In the genomic region with DNA sequence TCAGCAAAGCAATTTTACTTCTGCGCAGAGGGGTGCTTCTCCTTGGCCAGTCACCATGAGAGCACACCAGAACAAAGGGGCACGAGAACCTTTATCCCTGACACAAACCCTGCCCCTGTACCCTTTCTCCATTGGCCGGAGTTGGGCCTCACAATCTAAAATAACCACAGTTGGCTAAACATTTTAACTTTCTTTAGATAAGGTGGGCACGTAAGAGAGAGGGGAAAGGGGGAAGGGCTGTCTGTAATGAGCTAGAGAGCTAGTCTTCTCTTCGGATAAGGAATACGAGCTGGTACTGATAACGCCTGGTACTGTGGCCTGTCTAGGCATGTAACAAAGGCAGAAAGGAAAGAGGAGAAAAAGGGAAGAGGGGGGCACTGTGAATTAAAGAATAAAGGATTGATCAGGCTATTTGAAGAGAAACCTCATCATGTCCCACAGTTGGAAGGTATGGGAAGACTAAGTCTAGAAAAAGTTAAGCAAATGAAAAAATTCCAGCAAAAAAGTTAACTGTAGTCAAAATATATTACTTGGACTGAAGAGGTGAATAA, we compare ENCODE assay signal across 12 cellular contexts. TPM values are rescaled to one million over a fixed set of nuclear protein-coding genes. Genes with fewer than 3 reads are reported as not detected.
A peak's percentile ranks its signal among the peaks of the same experiment; 100 is the strongest.
DNase-seq lines count a peak whose midpoint lies in the region; ATAC-seq, FAIRE-seq and TF ChIP-seq lines count a peak whose summit lies in the region.
"Had no signal": no experiment of that assay in that cellular context is flagged by ENCODE, and none has a peak within 500 bp of the region (broad histone marks: within the 10 kb centered on the region; RNA-seq: fewer than 3 reads in every experiment).

No MANE protein-coding gene starts in this region.

- no peaks in the 10 kb centered on the region for H3K27me3 ChIP-seq in K562 (ENCODE audit: control insufficient read depth in 2 of 2, insufficient read depth in 2 of 2, low read length in 2 of 2)
- no peaks in the 10 kb centered on the region for H3K27me3 ChIP-seq in smooth muscle cell (ENCODE audit: low read depth)

- 3% methylated on average over 7 of the region's 7 CpGs for WGBS in K562 (ENCODE audit: insufficient coverage, low coverage, missing lambda C conversion rate)
- 27% methylated on average over 7 of the region's 7 CpGs for WGBS in smooth muscle cell (ENCODE audit: low lambda C conversion rate)

- peak overlapping the region; percentile 29 to 100; a peak in 3 of 4 replicates for H3K9ac ChIP-seq in K562 (ENCODE audit: insufficient read depth in 1 of 2, low read depth in 2 of 2, low read length in 2 of 2)
- peak overlapping the region; percentile 20 for H3K9ac ChIP-seq in smooth muscle cell (ENCODE audit: low read depth)

- POLR2A ChIA-PET in OCI-LY7 (lab: Charles Lee), result interaction anchor here (0.5 to 2.4 kb wide), 3 partner anchors 14 to 248 kb away, joined by 3 to 6 read pairs (median 4); partner anchors contain the start of gene CENPP
- POLR2A ChIA-PET in K562 (lab: Yijun Ruan, JAX), result interaction anchor here (0.9 to 4.0 kb wide), 8 partner anchors 11 to 151 kb away, joined by 3 to 38 read pairs (median 4); partner anchors contain the start of genes CENPP and NOL8

- H3K27ac Mint-ChIP-seq in activated T-cell treated with anti-CD3 and anti-CD28 coated beads, Interleukin-2, amount 50 U/mL, for 24 hours, result peak overlapping the region; percentile 79

- TF ChIP-seq CTCF in OCI-LY7 (conservative IDR thresholded peaks at IDR 0.05; ENCODE audit: low read length), result no peak
- TF ChIP-seq CTCF in K562 (IDR thresholded peaks at IDR 0.05 in 2 of 3, conservative IDR thresholded peaks at IDR 0.05 in 1 of 3; ENCODE audit: insufficient read depth in 2 of 3, low read depth in 1 of 3, low read length in 3 of 3), result no peak
- no peak for TF ChIP-seq CTCF in smooth muscle cell (IDR thresholded peaks at IDR 0.05; ENCODE audit: borderline replicate concordance, insufficient read depth, poor library complexity, severe bottlenecking)

- peak; percentile 73 for FAIRE-seq in K562 (lab: Jason Lieb, UNC)

- in situ Hi-C loops in K562 (cut with MboI), result no loop called here

- H2AFZ ChIP-seq in OCI-LY7 (ENCODE audit: low read length) (no peak overlapping the region), K562 (ENCODE audit: low read depth, low read length) (peak overlapping the region; percentile 68), smooth muscle cell (ENCODE audit: low read depth) (peak overlapping the region; percentile 78)

- H3K27me3 Mint-ChIP-seq in activated T-cell treated with anti-CD3 and anti-CD28 coated beads, Interleukin-2, amount 50 U/mL, for 24 hours, result no peaks in the 10 kb centered on the region

- H3K4me2 ChIP-seq in OCI-LY7 (ENCODE audit: low read length) (peak overlapping the region; percentile 92), K562 (ENCODE audit: insufficient read depth, low read length) (peak overlapping the region; percentile 100), smooth muscle cell (peak overlapping the region; percentile 88)

- peak; percentile 67 for TF ChIP-seq POLR2A in K562 (conservative IDR thresholded peaks at IDR 0.05)

- peaks cover 62% of the 10 kb centered on the region for H3K4me1 Mint-ChIP-seq in activated T-cell treated with anti-CD3 and anti-CD28 coated beads, Interleukin-2, amount 50 U/mL, for 24 hours (ENCODE audit: low read depth)

- H3K9me3 ChIP-seq in OCI-LY7 (ENCODE audit: low read length) (no peaks in the 10 kb centered on the region), K562 (replicated peaks; ENCODE audit: control insufficient read depth, insufficient read depth, low read depth, low read length) (no peaks in the 10 kb centered on the region), smooth muscle cell (replicated peaks; ENCODE audit: low read depth) (no peaks in the 10 kb centered on the region)

- BruUV-seq in OCI-LY7 (replicated peaks; lab: Mats Ljungman, UMichigan) (no TSS peak), K562 (replicated peaks; lab: Mats Ljungman, UMichigan) (no TSS peak)

- peaks cover 89% of the 10 kb centered on the region for H3K36me3 Mint-ChIP-seq in activated T-cell treated with anti-CD3 and anti-CD28 coated beads, Interleukin-2, amount 50 U/mL, for 24 hours (ENCODE audit: low read depth)

- peak overlapping the region; percentile 96 for H3K4me3 Mint-ChIP-seq in activated T-cell treated with anti-CD3 and anti-CD28 coated beads, Interleukin-2, amount 50 U/mL, for 24 hours

- peaks cover 68% of the 10 kb centered on the region for H3K36me3 ChIP-seq in OCI-LY7 (ENCODE audit: insufficient read depth, low read length)
- peaks cover 69% of the 10 kb centered on the region for H3K36me3 ChIP-seq in K562 (ENCODE audit: control insufficient read depth, insufficient read depth, low read length)
- H3K36me3 ChIP-seq in smooth muscle cell (ENCODE audit: low read depth), result peaks cover 24% of the 10 kb centered on the region

- H3K9me2 ChIP-seq in OCI-LY7 (ENCODE audit: insufficient read depth, low read length), result no peaks in the 10 kb centered on the region

- DNase-seq in activated T-cell treated with anti-CD3 and anti-CD28 coated beads, Interleukin-2, amount 50 U/mL, for 24 hours, result no peak
- DNase-seq in activated T-cell treated with anti-CD3 and anti-CD28 coated beads for 4 hours (no peak), OCI-LY7 (ENCODE audit: low spot score) (no peak), K562 (ENCODE audit: extremely low read depth in 1 of 4, low spot score in 3 of 4) (peak in 2 of 4 experiments; percentile 24 to 78), smooth muscle cell (lab: John Stamatoyannopoulos, UW; ENCODE audit: unreplicated experiment) (no peak), left lobe of liver (ENCODE audit: low spot score) (no peak), CD1c-positive myeloid dendritic cell (ENCODE audit: extremely low spot score) (no peak)
- no peak for DNase-seq in activated CD8-positive, alpha-beta memory T cell treated with anti-CD3 and anti-CD28 coated beads, Interleukin-2, amount 50 U/mL, for 48 hours
- DNase-seq: amygdala; effector CD8-positive, alpha-beta T cell; hippocampal formation; NCI-H1105 had no signal

- H3K9me1 ChIP-seq in K562 (ENCODE audit: control insufficient read depth, insufficient read depth, low read length), result no peaks in the 10 kb centered on the region

- intact Hi-C loops in OCI-LY7 (cut with micrococcal nuclease; ENCODE audit: unreplicated experiment), result no loop called here
- intact Hi-C loops in K562 (cut with micrococcal nuclease), result no loop called here

- no peak for TF ChIP-seq RAD21 in K562 (CRISPR knock-in tag; conservative IDR thresholded peaks at IDR 0.05 in 1 of 2, IDR thresholded peaks at IDR 0.05 in 1 of 2)

- no peaks in the 10 kb centered on the region for H3K9me3 Mint-ChIP-seq in activated T-cell treated with anti-CD3 and anti-CD28 coated beads, Interleukin-2, amount 50 U/mL, for 24 hours

- H3K27ac ChIP-seq in OCI-LY7 (ENCODE audit: low read depth, low read length, poor library complexity, severe bottlenecking) (peak overlapping the region; percentile 92), K562 (ENCODE audit: extremely low read depth, low read depth, low read length) (peak overlapping the region; percentile 97), smooth muscle cell (ENCODE audit: low read depth) (peak overlapping the region; percentile 92)

- TF ChIP-seq EP300 in K562 (IDR thresholded peaks at IDR 0.05; ENCODE audit: low read length), result no peak

- peak; percentile 52 for ATAC-seq in K562
- ATAC-seq in left lobe of liver, result no peak

- peaks cover 24% of the 10 kb centered on the region; the same call in 1 of the 2 replicates for H4K20me1 ChIP-seq in OCI-LY7 (ENCODE audit: insufficient read depth, low read length)
- peaks cover 5% of the 10 kb centered on the region for H4K20me1 ChIP-seq in K562 (replicated peaks; ENCODE audit: control insufficient read depth, insufficient read depth, low read length)
- H4K20me1 ChIP-seq in smooth muscle cell (ENCODE audit: low read depth), result peaks cover 15% of the 10 kb centered on the region

- H3K4me3 ChIP-seq in OCI-LY7 (ENCODE audit: low read depth, low read length, poor library complexity, severe bottlenecking) (peak overlapping the region; percentile 91), K562 (peak overlapping the region; percentile 70; the same call in 1 of the 2 replicates), smooth muscle cell (no peak overlapping the region)

- H3F3A ChIP-seq in smooth muscle cell (ENCODE audit: low read depth), result peaks cover 28% of the 10 kb centered on the region

- H3K79me2 ChIP-seq in OCI-LY7 (ENCODE audit: insufficient read depth, low read depth, low read length), result peaks cover 78% of the 10 kb centered on the region
- H3K79me2 ChIP-seq in K562 (ENCODE audit: control insufficient read depth, insufficient read depth, low read length), result peaks cover 58% of the 10 kb centered on the region
- H3K79me2 ChIP-seq in smooth muscle cell (ENCODE audit: low read depth), result peaks cover 31% of the 10 kb centered on the region

- H3K4me1 ChIP-seq in OCI-LY7 (ENCODE audit: insufficient read depth, low read length, poor library complexity, severe bottlenecking) (peaks cover 76% of the 10 kb centered on the region), K562 (replicated peaks in 1 of 2; ENCODE audit: control insufficient read depth in 2 of 2, insufficient read depth in 2 of 2, low read length in 2 of 2) (peaks cover 7 to 23% of the 10 kb centered on the region in 2 experiments), smooth muscle cell (ENCODE audit: low read depth) (peaks cover 17% of the 10 kb centered on the region)

- CTCF ChIA-PET in OCI-LY7 (lab: Charles Lee; ENCODE audit: unreplicated experiment) (no interaction called here), K562 (lab: Yijun Ruan, JAX; ENCODE audit: low intra/inter-chr PET ratio) (no interaction called here)

RNA-seq across cellular contexts. Expression of gene IARS1, which starts 1.8 kb away (rescaled TPM):
- total RNA-seq in OCI-LY7 (2014; rRNA removed; shearing (Covaris generic)), result 352 and 392 TPM in 2 replicates
- 330 and 336 TPM in 2 replicates for total RNA-seq in OCI-LY7 (2022)
- total RNA-seq in K562 (2011; cell fraction: chromatin; rRNA removed; ENCODE audit: low replicate concordance), result 589 and 1,257 TPM in 2 replicates
- 269 and 325 TPM in 2 replicates for total RNA-seq in K562 (2011; cell fraction: nucleolus; rRNA removed)
- total RNA-seq in K562 (2011; cell fraction: nucleoplasm; rRNA removed), result 485 and 488 TPM in 2 replicates
- total RNA-seq in K562 (2014; rRNA removed), result 240 and 256 TPM in 2 replicates
- total RNA-seq in K562 (2014; rRNA removed; fragmentation: Illumina TruSeq; extraction: Trizol), result 371 and 390 TPM in 2 replicates
- 254 and 275 TPM in 2 replicates for total RNA-seq in K562 (2015; rRNA removed; fragmentation: Illumina TruSeq; extraction: Trizol)
- total RNA-seq in K562 (2021), result 216 and 234 TPM in 2 replicates
- polyA plus RNA-seq in K562 (2011; rRNA removed), result 124 and 133 TPM in 2 replicates
- polyA plus RNA-seq in K562 (2011; cell fraction: cytosol; rRNA removed), result 58.9 and 89.2 TPM in 2 replicates
- polyA plus RNA-seq in K562 (2011; cell fraction: nucleus; rRNA removed), result 252 and 325 TPM in 2 replicates
- polyA plus RNA-seq in K562 (2012), result 128 and 282 TPM in 2 replicates
- 228 and 249 TPM in 2 replicates for polyA plus RNA-seq in K562 (2014; fragmentation: Illumina TruSeq; extraction: Trizol)
- 100 to 1,000 TPM; 119 to 224 TPM for polyA plus RNA-seq in K562 (2014; fragmentation: Nextera tagmentation; extraction: Ambion mirVana)
- 147 and 158 TPM in 2 replicates for polyA plus RNA-seq in K562 (2014; rRNA removed)
- 380 and 416 TPM in 2 replicates for polyA minus RNA-seq in K562 (2011; rRNA and poly(A)+ RNA removed)
- 143 and 185 TPM in 2 replicates for polyA minus RNA-seq in K562 (2011; cell fraction: cytosol; rRNA and poly(A)+ RNA removed)
- 154 and 311 TPM in 2 replicates for polyA minus RNA-seq in K562 (2011; cell fraction: nucleus; rRNA and poly(A)+ RNA removed)
- 150 and 208 TPM in 2 replicates for total RNA-seq in smooth muscle cell
- 85.0 and 93.0 TPM in 2 replicates for polyA plus RNA-seq in smooth muscle cell
- total RNA-seq in left lobe of liver, result 31.5 TPM

RNA-seq across cellular contexts. Expression of gene NOL8, which starts 29.8 kb away (rescaled TPM):
- 29.3 and 30.1 TPM in 2 replicates for total RNA-seq in OCI-LY7 (2014; rRNA removed; shearing (Covaris generic))
- total RNA-seq in OCI-LY7 (2022) (61.2 and 63.6 TPM in 2 replicates), K562 (2014; rRNA removed) (46.9 and 51.3 TPM in 2 replicates), K562 (2014; rRNA removed; fragmentation: Illumina TruSeq; extraction: Trizol) (57.1 and 64.7 TPM in 2 replicates), K562 (2015; rRNA removed; fragmentation: Illumina TruSeq; extraction: Trizol) (57.4 and 64.8 TPM in 2 replicates), K562 (2021) (51.5 and 55.0 TPM in 2 replicates), smooth muscle cell (13.0 and 21.3 TPM in 2 replicates), left lobe of liver (9.7 TPM)
- total RNA-seq in K562 (2011; cell fraction: chromatin; rRNA removed; ENCODE audit: low replicate concordance), result 88.1 and 253 TPM in 2 replicates
- total RNA-seq in K562 (2011; cell fraction: nucleolus; rRNA removed), result 39.0 and 50.7 TPM in 2 replicates
- total RNA-seq in K562 (2011; cell fraction: nucleoplasm; rRNA removed), result 86.3 and 124 TPM in 2 replicates
- polyA plus RNA-seq in K562 (2011; rRNA removed) (41.3 and 51.9 TPM in 2 replicates), K562 (2014; fragmentation: Illumina TruSeq; extraction: Trizol) (66.0 and 88.8 TPM in 2 replicates), K562 (2014; fragmentation: Nextera tagmentation; extraction: Ambion mirVana) (10 to 100 TPM; 83.4 to 91.5 TPM), K562 (2014; rRNA removed) (58.7 and 62.5 TPM in 2 replicates), smooth muscle cell (15.1 and 16.9 TPM in 2 replicates)
- 7.6 and 12.9 TPM in 2 replicates for polyA plus RNA-seq in K562 (2011; cell fraction: cytosol; rRNA removed)
- 76.6 and 92.6 TPM in 2 replicates for polyA plus RNA-seq in K562 (2011; cell fraction: nucleus; rRNA removed)
- polyA plus RNA-seq in K562 (2012), result 31.0 and 43.3 TPM in 2 replicates
- 122 and 141 TPM in 2 replicates for polyA minus RNA-seq in K562 (2011; rRNA and poly(A)+ RNA removed)
- 22.0 and 31.9 TPM in 2 replicates for polyA minus RNA-seq in K562 (2011; cell fraction: cytosol; rRNA and poly(A)+ RNA removed)
- polyA minus RNA-seq in K562 (2011; cell fraction: nucleus; rRNA and poly(A)+ RNA removed), result 63.4 and 103 TPM in 2 replicates

RNA-seq across cellular contexts. Expression of gene CENPP, which starts 30.4 kb away (rescaled TPM):
- 30.9 and 42.0 TPM in 2 replicates for total RNA-seq in OCI-LY7 (2014; rRNA removed; shearing (Covaris generic))
- total RNA-seq in OCI-LY7 (2022) (25.4 and 30.4 TPM in 2 replicates), K562 (2014; rRNA removed) (16.1 and 17.7 TPM in 2 replicates), K562 (2014; rRNA removed; fragmentation: Illumina TruSeq; extraction: Trizol) (22.6 and 27.7 TPM in 2 replicates), K562 (2015; rRNA removed; fragmentation: Illumina TruSeq; extraction: Trizol) (23.4 and 28.5 TPM in 2 replicates), K562 (2021) (17.9 and 19.7 TPM in 2 replicates), smooth muscle cell (4.2 and 10.8 TPM in 2 replicates), left lobe of liver (1.2 TPM)
- 35.9 and 70.6 TPM in 2 replicates for total RNA-seq in K562 (2011; cell fraction: chromatin; rRNA removed; ENCODE audit: low replicate concordance)
- 8.8 and 13.2 TPM in 2 replicates for total RNA-seq in K562 (2011; cell fraction: nucleolus; rRNA removed)
- total RNA-seq in K562 (2011; cell fraction: nucleoplasm; rRNA removed), result 30.5 and 30.9 TPM in 2 replicates
- polyA plus RNA-seq in K562 (2011; rRNA removed) (15.0 and 17.9 TPM in 2 replicates), K562 (2014; fragmentation: Illumina TruSeq; extraction: Trizol) (24.1 and 25.8 TPM in 2 replicates), K562 (2014; fragmentation: Nextera tagmentation; extraction: Ambion mirVana) (10 to 100 TPM in 1 of 2 experiments, 1 to 10 TPM in 1; 8.0 to 10.2 TPM), K562 (2014; rRNA removed) (18.5 and 20.9 TPM in 2 replicates), smooth muscle cell (12.1 and 17.5 TPM in 2 replicates)
- polyA plus RNA-seq in K562 (2011; cell fraction: cytosol; rRNA removed), result 2.5 and 3.3 TPM in 2 replicates
- 3.6 and 3.7 TPM in 2 replicates for polyA plus RNA-seq in K562 (2011; cell fraction: nucleus; rRNA removed)
- 13.4 and 15.8 TPM in 2 replicates for polyA plus RNA-seq in K562 (2012)
- 12.7 and 16.5 TPM in 2 replicates for polyA minus RNA-seq in K562 (2011; rRNA and poly(A)+ RNA removed)
- polyA minus RNA-seq in K562 (2011; cell fraction: cytosol; rRNA and poly(A)+ RNA removed), result 5.6 and 7.9 TPM in 2 replicates
- 8.3 and 17.5 TPM in 2 replicates for polyA minus RNA-seq in K562 (2011; cell fraction: nucleus; rRNA and poly(A)+ RNA removed)
